19 cellular contexts compared by ENCODE assay signal in the genomic region with DNA sequence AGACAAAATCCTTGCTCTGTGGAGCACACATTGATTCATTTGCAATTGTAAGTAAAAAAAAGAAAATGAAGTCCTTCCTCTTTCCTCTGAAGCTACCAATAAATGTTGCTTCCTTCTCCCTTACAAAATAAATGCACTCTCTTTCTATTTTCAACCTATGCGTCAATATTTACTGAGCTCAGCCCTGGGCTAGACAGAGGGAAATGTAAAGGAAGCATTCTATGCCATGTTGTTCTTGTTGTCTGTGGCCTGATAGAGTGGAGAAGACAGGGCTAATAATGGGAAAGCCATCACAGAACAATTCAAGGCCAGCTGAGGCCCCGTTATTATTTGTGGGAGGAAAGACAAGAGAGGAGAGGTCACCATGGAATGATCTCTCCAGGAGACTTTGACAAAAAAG. TPM values are rescaled to one million over a fixed set of nuclear protein-coding genes. Genes with fewer than 3 reads are reported as not detected.
DNase-seq lines count a peak whose midpoint lies in the region; ATAC-seq and TF ChIP-seq lines count a peak whose summit lies in the region.
"Had no signal": no experiment of that assay in that cellular context is flagged by ENCODE, and none has a peak within 500 bp of the region (broad histone marks: within the 10 kb centered on the region; RNA-seq: fewer than 3 reads in every experiment).

No MANE protein-coding gene starts in this region.

- no peak overlapping the region for H2BK12ac ChIP-seq in mesenchymal stem cell (ENCODE audit: low read length in 2 of 2)

- H3K27ac ChIP-seq in BLaER1 treated with 17β-estradiol and CSF1 and Interleukin-3, amounts not matched to agents 10 nM and 100 nM: peak overlapping the region in 7 of 11 experiments; percentile 11 to 71 (median 28); a peak in 11 of 22 replicates
- no peak overlapping the region for H3K27ac ChIP-seq in mesenchymal stem cell (ENCODE audit: low read length, poor library complexity, severe bottlenecking)
- H3K27ac ChIP-seq: C4-2B, VCaP had no signal

- H3K4me1 Mint-ChIP-seq in activated T-helper 2 cell treated with anti-CD3 and anti-CD28 coated beads, Interferon-gamma antibody, Interleukin-2, Interleukin-4, amounts not matched to agents 10 μg/mL and 5 μg/mL and 100 μg/mL, durations not matched to agents 14 hours and 24 hours and 36 hours (ENCODE audit: low read depth): peaks cover 25% of the 10 kb centered on the region

- intact Hi-C loops in activated T-helper 2 cell treated with anti-CD3 and anti-CD28 coated beads, Interferon-gamma antibody, Interleukin-2, Interleukin-4, amounts not matched to agents 10 μg/mL and 5 μg/mL and 100 μg/mL, durations not matched to agents 14 hours and 24 hours and 36 hours (cut with micrococcal nuclease): loop anchor here (2.0 to 5.0 kb wide), 2 partner anchors 14 to 1477 kb away; no protein-coding TSS in a partner anchor

- peak overlapping the region in 1 of 10 experiments; percentile 0; a peak in 4 of 20 replicates for H3K4me3 ChIP-seq in BLaER1 treated with 17β-estradiol and CSF1 and Interleukin-3, amounts not matched to agents 10 nM and 100 nM
- H3K4me3 ChIP-seq in mesenchymal stem cell (ENCODE audit: insufficient read depth in 1 of 2, low read depth in 1 of 2, low read length in 2 of 2): no peak overlapping the region
- H3K4me3 ChIP-seq: lung, smooth muscle cell had no signal

- no peak overlapping the region for H4K91ac ChIP-seq in mesenchymal stem cell (ENCODE audit: low read length)

- H3K36me3 Mint-ChIP-seq in activated T-helper 2 cell treated with anti-CD3 and anti-CD28 coated beads, Interferon-gamma antibody, Interleukin-2, Interleukin-4, amounts not matched to agents 10 μg/mL and 5 μg/mL and 100 μg/mL, durations not matched to agents 14 hours and 24 hours and 36 hours (ENCODE audit: low read depth): no peaks in the 10 kb centered on the region

- no peaks in the 10 kb centered on the region for H3K9me3 Mint-ChIP-seq in activated T-helper 2 cell treated with anti-CD3 and anti-CD28 coated beads, Interferon-gamma antibody, Interleukin-2, Interleukin-4, amounts not matched to agents 10 μg/mL and 5 μg/mL and 100 μg/mL, durations not matched to agents 14 hours and 24 hours and 36 hours

- no peak overlapping the region for H3K14ac ChIP-seq in mesenchymal stem cell (ENCODE audit: low read length in 2 of 2)

- H3K18ac ChIP-seq in mesenchymal stem cell (ENCODE audit: low read depth in 1 of 2, low read length in 2 of 2): no peak overlapping the region

- H3K79me1 ChIP-seq in mesenchymal stem cell (replicated peaks; ENCODE audit: low read length, poor library complexity, severe bottlenecking): no peaks in the 10 kb centered on the region

- no peak overlapping the region for H2AFZ ChIP-seq in mesenchymal stem cell (ENCODE audit: low read depth, low read length)

- H3K4me2 ChIP-seq in BLaER1 treated with 17β-estradiol and CSF1 and Interleukin-3, amounts not matched to agents 10 nM and 100 nM: peak overlapping the region; percentile 69 to 96 (median 86)
- no peak overlapping the region for H3K4me2 ChIP-seq in mesenchymal stem cell (ENCODE audit: low read length, poor library complexity, severe bottlenecking)
- H3K4me2 ChIP-seq: smooth muscle cell had no signal

- ATAC-seq in GM18505 (IDR thresholded peaks at IDR 0.05; ENCODE audit: unreplicated experiment) (no peak), HG02840 (IDR thresholded peaks at IDR 0.05; ENCODE audit: low FRiP score, unreplicated experiment) (no peak)

- no peak overlapping the region for H3K23ac ChIP-seq in mesenchymal stem cell (ENCODE audit: low read length in 2 of 2)

- H2AK5ac ChIP-seq in mesenchymal stem cell (ENCODE audit: low read length, severe bottlenecking): no peak overlapping the region

- H3K36me3 ChIP-seq in BLaER1 treated with 17β-estradiol and CSF1 and Interleukin-3, amounts not matched to agents 10 nM and 100 nM: peaks cover 0 to 6% (median 0%) of the 10 kb centered on the region in 11 experiments; a peak in 1 of 22 replicates
- H3K36me3 ChIP-seq in mesenchymal stem cell (ENCODE audit: control insufficient read depth in 1 of 2, insufficient read depth in 2 of 2, low read depth in 1 of 2, low read length in 2 of 2): no peaks in the 10 kb centered on the region

- no peak overlapping the region for H4K8ac ChIP-seq in mesenchymal stem cell (ENCODE audit: low read length)

- peaks cover 74% of the 10 kb centered on the region for H3K27me3 Mint-ChIP-seq in activated T-helper 2 cell treated with anti-CD3 and anti-CD28 coated beads, Interferon-gamma antibody, Interleukin-2, Interleukin-4, amounts not matched to agents 10 μg/mL and 5 μg/mL and 100 μg/mL, durations not matched to agents 14 hours and 24 hours and 36 hours (ENCODE audit: low read depth)

- no peak overlapping the region for H2BK5ac ChIP-seq in mesenchymal stem cell (ENCODE audit: low read depth, low read length, poor library complexity, severe bottlenecking)

- H4K20me1 ChIP-seq in BLaER1 treated with 17β-estradiol and CSF1 and Interleukin-3, amounts not matched to agents 10 nM and 100 nM: peaks cover 0 to 9% (median 0%) of the 10 kb centered on the region in 11 experiments; a peak in 4 of 22 replicates

- H2BK120ac ChIP-seq in mesenchymal stem cell (ENCODE audit: low read depth, low read length): no peak overlapping the region

- no peak overlapping the region for H3K4ac ChIP-seq in mesenchymal stem cell (ENCODE audit: low read depth in 1 of 2, low read length in 2 of 2)

- no peak for TF ChIP-seq POLR2A in GM18505 (IDR thresholded peaks at IDR 0.05; ENCODE audit: borderline replicate concordance, extremely low read depth, insufficient read depth, insufficient read length)

- no peaks in the 10 kb centered on the region for H3K9me3 ChIP-seq in BLaER1 treated with 17β-estradiol and CSF1 and Interleukin-3, amounts not matched to agents 10 nM and 100 nM (replicated peaks in 1 of 11)
- H3K9me3 ChIP-seq in mesenchymal stem cell (ENCODE audit: control insufficient read depth, low read length): no peaks in the 10 kb centered on the region

- no peak overlapping the region for H2BK15ac ChIP-seq in mesenchymal stem cell (ENCODE audit: low read depth, poor library complexity, severe bottlenecking)

- DNase-seq in COLO668 (lab: John Stamatoyannopoulos, UW; ENCODE audit: unreplicated experiment): peak; percentile 20
- peak; percentile 3 for DNase-seq in NAMALWA (ENCODE audit: low spot score)
- no peak for DNase-seq in activated T-helper 2 cell treated with anti-CD3 and anti-CD28 coated beads, Interferon-gamma antibody, Interleukin-2, Interleukin-4, amounts not matched to agents 10 μg/mL and 5 μg/mL and 100 μg/mL, durations not matched to agents 14 hours and 24 hours and 36 hours (ENCODE audit: low spot score)
- no peak for DNase-seq in activated CD4-positive, CD25-positive, alpha-beta regulatory T cell treated with anti-CD3 and anti-CD28 coated beads, Interleukin-2, amount 50 U/mL, for 72 hours
- DNase-seq in mesenchymal stem cell: no peak
- DNase-seq: H7, NCI-H1105, NCI-H524 treated with DMSO at 0.1 percent for 48 hours, occipital lobe, SHP77 treated with DMSO at 0.1 percent for 48 hours, substantia nigra had no signal

- no peak overlapping the region for H3K27ac Mint-ChIP-seq in activated T-helper 2 cell treated with anti-CD3 and anti-CD28 coated beads, Interferon-gamma antibody, Interleukin-2, Interleukin-4, amounts not matched to agents 10 μg/mL and 5 μg/mL and 100 μg/mL, durations not matched to agents 14 hours and 24 hours and 36 hours

- peak overlapping the region in 3 of 11 experiments; percentile 38 to 56 (median 42); a peak in 6 of 22 replicates for H3K9ac ChIP-seq in BLaER1 treated with 17β-estradiol and CSF1 and Interleukin-3, amounts not matched to agents 10 nM and 100 nM
- H3K9ac ChIP-seq in mesenchymal stem cell (ENCODE audit: low read length): no peak overlapping the region

- H3K4me3 Mint-ChIP-seq in activated T-helper 2 cell treated with anti-CD3 and anti-CD28 coated beads, Interferon-gamma antibody, Interleukin-2, Interleukin-4, amounts not matched to agents 10 μg/mL and 5 μg/mL and 100 μg/mL, durations not matched to agents 14 hours and 24 hours and 36 hours (ENCODE audit: low read depth): peak overlapping the region; percentile 46

- H3K4me1 ChIP-seq in BLaER1 treated with 17β-estradiol and CSF1 and Interleukin-3, amounts not matched to agents 10 nM and 100 nM: peaks cover 49 to 70% (median 61%) of the 10 kb centered on the region in 10 experiments
- peaks cover 4% of the 10 kb centered on the region for H3K4me1 ChIP-seq in mesenchymal stem cell (ENCODE audit: control insufficient read depth, insufficient read depth, low read depth, low read length)

- peaks cover 39 to 52% (median 45%) of the 10 kb centered on the region in 11 experiments for H3K27me3 ChIP-seq in BLaER1 treated with 17β-estradiol and CSF1 and Interleukin-3, amounts not matched to agents 10 nM and 100 nM
- H3K27me3 ChIP-seq in mesenchymal stem cell (ENCODE audit: control insufficient read depth in 1 of 2, insufficient read depth in 1 of 2, low read length in 2 of 2): peaks cover 35 to 55% of the 10 kb centered on the region in 2 experiments

- 77% methylated on average over 2 of the region's 2 CpGs for WGBS in mesenchymal stem cell

RNA-seq across cellular contexts. Expression of gene ABHD12B, which starts 3.0 kb away (rescaled TPM):
- not detected in 2 replicates for total RNA-seq in activated T-helper 2 cell treated with anti-CD3 and anti-CD28 coated beads, Interferon-gamma antibody, Interleukin-2, Interleukin-4, amounts not matched to agents 10 μg/mL and 5 μg/mL and 100 μg/mL, durations not matched to agents 14 hours and 24 hours and 36 hours
- polyA plus RNA-seq in mesenchymal stem cell (2013, experiment 1 of 2): not detected
- polyA plus RNA-seq in mesenchymal stem cell (2013, experiment 2 of 2): 0.08 TPM
- total RNA-seq: astrocyte, occipital lobe, smooth muscle cell had no signal
- polyA plus RNA-seq: smooth muscle cell had no signal

RNA-seq across cellular contexts. Expression of gene NIN, which starts 43.9 kb away (rescaled TPM):
- 43.0 and 45.1 TPM in 2 replicates for total RNA-seq in activated T-helper 2 cell treated with anti-CD3 and anti-CD28 coated beads, Interferon-gamma antibody, Interleukin-2, Interleukin-4, amounts not matched to agents 10 μg/mL and 5 μg/mL and 100 μg/mL, durations not matched to agents 14 hours and 24 hours and 36 hours
- 18.3 TPM for polyA plus RNA-seq in mesenchymal stem cell (2013, experiment 1 of 2)
- 17.2 TPM for polyA plus RNA-seq in mesenchymal stem cell (2013, experiment 2 of 2)

Comparison
In these comparisons a context has a peak if more than half of its experiments do, and no peak if none do; other contexts are left out.
1. DNase-seq: peak in COLO668 (single experiment) and NAMALWA (single experiment); none in activated T-helper 2 cell treated with anti-CD3 and anti-CD28 coated beads, Interferon-gamma antibody, Interleukin-2, Interleukin-4, amounts not matched to agents 10 μg/mL and 5 μg/mL and 100 μg/mL, durations not matched to agents 14 hours and 24 hours and 36 hours (single experiment), activated CD4-positive, CD25-positive, alpha-beta regulatory T cell treated with anti-CD3 and anti-CD28 coated beads, Interleukin-2, amount 50 U/mL, for 72 hours (single experiment) and mesenchymal stem cell (single experiment).